19 cellular contexts compared by ENCODE assay signal in the genomic region with DNA sequence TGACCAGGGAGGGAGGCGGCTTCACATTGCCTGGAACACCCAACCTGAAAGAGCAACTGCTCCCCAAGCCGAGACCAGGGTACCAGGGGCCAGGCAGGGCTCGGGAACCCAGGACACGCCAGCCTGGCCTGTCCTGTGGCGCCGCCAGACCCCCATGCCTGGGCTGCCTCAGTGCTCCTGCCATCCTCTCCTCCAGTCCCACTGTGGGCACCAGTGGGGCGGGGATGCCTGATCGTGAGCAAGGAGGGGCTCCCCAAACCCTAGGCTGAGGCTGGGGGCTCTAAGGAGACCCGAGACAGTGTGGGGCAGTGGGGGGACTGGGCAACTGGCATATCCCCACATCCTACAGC. TPM values are rescaled to one million over a fixed set of nuclear protein-coding genes. Genes with fewer than 3 reads are reported as not detected.
DNase-seq lines count a peak whose midpoint lies in the region; ATAC-seq and TF ChIP-seq lines count a peak whose summit lies in the region.
"Had no signal": no experiment of that assay in that cellular context is flagged by ENCODE, and none has a peak within 500 bp of the region (broad histone marks: within the 10 kb centered on the region; RNA-seq: fewer than 3 reads in every experiment).

No MANE protein-coding gene starts in this region.

- no peak overlapping the region for H4K91ac ChIP-seq in H9 (ENCODE audit: insufficient read length, low read depth, low read length)

- no peaks in the 10 kb centered on the region for H4K20me1 ChIP-seq in H9 (ENCODE audit: control insufficient read depth, insufficient read depth, insufficient read length)
- H4K20me1 ChIP-seq: BLaER1 had no signal

- H3K27me3 ChIP-seq in H9 (ENCODE audit: insufficient read depth, low read length): no peaks in the 10 kb centered on the region
- no peaks in the 10 kb centered on the region for H3K27me3 ChIP-seq in NT2/D1 (ENCODE audit: insufficient read depth, insufficient read length)
- H3K27me3 ChIP-seq: BLaER1, MG63 had no signal

- no peak overlapping the region for H4K8ac ChIP-seq in H9 (replicated peaks; ENCODE audit: insufficient read length, low read depth, low read length)

- H3K4me1 ChIP-seq in H9 (ENCODE audit: insufficient read depth, low read length) (peaks cover 3% of the 10 kb centered on the region; the same call in 1 of the 2 replicates), NT2/D1 (ENCODE audit: insufficient read depth, insufficient read length) (peaks cover 32% of the 10 kb centered on the region)
- H3K4me1 ChIP-seq: Caco-2 had no signal

- H3K23ac ChIP-seq in H9 (ENCODE audit: insufficient read length, low read depth, low read length): no peak overlapping the region

- H3T11ph ChIP-seq in H9 (ENCODE audit: low read length): no peak overlapping the region

- no peak overlapping the region for H3K4me2 ChIP-seq in H9 (ENCODE audit: insufficient read depth, insufficient read length, low read length)
- H3K4me2 ChIP-seq: BLaER1 had no signal

- H3K4ac ChIP-seq in H9 (ENCODE audit: low read depth, low read length): no peak overlapping the region

- intact Hi-C loops in left ventricle myocardium superior (cut with micrococcal nuclease) (no loop called here), posterior vena cava (cut with DNase I) (no loop called here)

- no peak overlapping the region for H3K18ac ChIP-seq in H9 (ENCODE audit: insufficient read length, low read depth, low read length)

- no peak overlapping the region for H3K27ac ChIP-seq in H9 (ENCODE audit: insufficient read length, low read depth, low read length)
- H3K27ac ChIP-seq in coronary artery: no peak overlapping the region
- H3K27ac ChIP-seq: BLaER1 had no signal

- H3K4me1 Mint-ChIP-seq in H9: peaks cover 8 to 16% of the 10 kb centered on the region in 2 experiments

- H3K4me3 ChIP-seq in NT2/D1 (ENCODE audit: insufficient read length, low read depth) (no peak overlapping the region), coronary artery (no peak overlapping the region)
- H3K4me3 ChIP-seq: BLaER1, GM12878, MG63 had no signal

- ATAC-seq in left ventricle myocardium superior (no peak), GM18870 (IDR thresholded peaks at IDR 0.05; ENCODE audit: unreplicated experiment) (no peak)

- no peaks in the 10 kb centered on the region for H3K36me3 ChIP-seq in NT2/D1 (ENCODE audit: insufficient read depth, insufficient read length, low read length)
- H3K36me3 ChIP-seq: BLaER1, MG63 had no signal

- no peak overlapping the region for H2BK15ac ChIP-seq in H9 (ENCODE audit: low read depth, low read length)

- H2AK5ac ChIP-seq in H9 (ENCODE audit: insufficient read length, low read length): no peak overlapping the region

- H3K79me1 ChIP-seq in H9 (ENCODE audit: insufficient read depth, low read depth, low read length, poor library complexity, severe bottlenecking): no peaks in the 10 kb centered on the region

- no CpG with 5 or more reads among the region's 9 CpGs for WGBS in H9 (ENCODE audit: extremely low coverage, insufficient read length, low lambda C conversion rate)

- TF ChIP-seq CTCF in H9 (conservative IDR thresholded peaks at IDR 0.05) (no peak), coronary artery (IDR thresholded peaks at IDR 0.05) (no peak)

- H3K9ac ChIP-seq in H9 (ENCODE audit: extremely low read depth, insufficient read length, low read length): no peak overlapping the region
- peak overlapping the region; percentile 52 for H3K9ac ChIP-seq in NT2/D1 (ENCODE audit: insufficient read length, low read depth)
- H3K9ac ChIP-seq: BLaER1 had no signal

- no peaks in the 10 kb centered on the region for H3K79me2 ChIP-seq in H9 (ENCODE audit: insufficient read depth, low read length)

- H3K9me3 ChIP-seq in H9 (ENCODE audit: control insufficient read depth, low read depth, low read length): no peaks in the 10 kb centered on the region
- H3K9me3 ChIP-seq in NT2/D1 (ENCODE audit: insufficient read depth, low read length): no peaks in the 10 kb centered on the region
- H3K9me3 ChIP-seq: BLaER1, Caco-2, MG63 had no signal

- H4K5ac ChIP-seq in H9 (ENCODE audit: insufficient read length, low read depth, low read length): no peak overlapping the region

- no peak overlapping the region for H3K4me3 Mint-ChIP-seq in H9
- H3K4me3 Mint-ChIP-seq: CD4-positive, alpha-beta memory T cell; HFFc6 had no signal

- H3K14ac ChIP-seq in H9 (ENCODE audit: insufficient read depth, low read length): 0 out of 2 replicates have a peak overlapping the region, but pooled peaks have one; percentile 6

- DNase-seq in H9: no peak
- no peak for DNase-seq in NT2/D1 (ENCODE audit: low read depth, low spot score)
- DNase-seq in left ventricle myocardium superior: peak; percentile 14
- peak; percentile 76 for DNase-seq in posterior vena cava (ENCODE audit: low spot score)
- DNase-seq in coronary artery (ENCODE audit: low spot score): no peak
- DNase-seq in T-helper 2 cell: no peak
- DNase-seq: HFFc6, NCI-H1417, NCI-H1694 treated with DMSO at 0.1 percent for 48 hours, NCI-H2081 treated with DMSO at 0.1 percent for 48 hours, NCI-H2171 treated with DMSO at 0.1 percent for 48 hours, NCI-H524 treated with DMSO at 0.1 percent for 48 hours had no signal

- no peak overlapping the region for H3K56ac ChIP-seq in H9 (ENCODE audit: insufficient read length, low read depth, low read length)

- no peaks in the 10 kb centered on the region for H3K9me3 Mint-ChIP-seq in H9
- H3K9me3 Mint-ChIP-seq: CD4-positive, alpha-beta memory T cell; HFFc6 had no signal

- H3K27ac Mint-ChIP-seq in H9: no peak overlapping the region; a peak in 1 of 7 replicates
- H3K27ac Mint-ChIP-seq: HFFc6 had no signal

- H2BK12ac ChIP-seq in H9 (ENCODE audit: insufficient read length, low read depth, low read length): no peak overlapping the region

- H2BK120ac ChIP-seq in H9 (ENCODE audit: low read depth, low read length, poor library complexity, severe bottlenecking): no peak overlapping the region

- H3K23me2 ChIP-seq in H9 (ENCODE audit: insufficient read length, low read depth, low read length, poor library complexity, severe bottlenecking): no peaks in the 10 kb centered on the region

- H2BK5ac ChIP-seq in H9 (ENCODE audit: insufficient read length, low read length): no peak overlapping the region

- H3K27me3 Mint-ChIP-seq in H9 (ENCODE audit: low read depth): no peaks in the 10 kb centered on the region
- H3K27me3 Mint-ChIP-seq: CD4-positive, alpha-beta memory T cell had no signal

- no peak overlapping the region for H2BK20ac ChIP-seq in H9 (ENCODE audit: low read depth, low read length, poor library complexity, severe bottlenecking)

- no peak overlapping the region for H2AFZ ChIP-seq in H9 (ENCODE audit: low read length)

- no peaks in the 10 kb centered on the region; a peak in 1 of 7 replicates for H3K36me3 Mint-ChIP-seq in H9 (ENCODE audit: insufficient read depth in 1 of 3, low read depth in 3 of 3)
- H3K36me3 Mint-ChIP-seq: CD4-positive, alpha-beta memory T cell had no signal

RNA-seq across cellular contexts. Expression of a gene that starts 45.1 kb away (rescaled TPM):
- total RNA-seq in H9 (2021): 0.66 and 0.77 TPM in 2 replicates
- total RNA-seq in left ventricle myocardium superior: 2.5 TPM
- 1 to 10 TPM; 2.7 to 3.3 TPM for total RNA-seq in posterior vena cava
- total RNA-seq: A673, GM12878 had no signal

Comparison
In these comparisons a context has a peak if more than half of its experiments do, and no peak if none do; other contexts are left out.
1. DNase-seq: peak in left ventricle myocardium superior (single experiment) and posterior vena cava (single experiment); none in H9 (single experiment), NT2/D1 (single experiment), coronary artery (single experiment) and T-helper 2 cell (0 of 5).